Comparison of ENCODE assay signal across 9 cellular contexts in the genomic region with DNA sequence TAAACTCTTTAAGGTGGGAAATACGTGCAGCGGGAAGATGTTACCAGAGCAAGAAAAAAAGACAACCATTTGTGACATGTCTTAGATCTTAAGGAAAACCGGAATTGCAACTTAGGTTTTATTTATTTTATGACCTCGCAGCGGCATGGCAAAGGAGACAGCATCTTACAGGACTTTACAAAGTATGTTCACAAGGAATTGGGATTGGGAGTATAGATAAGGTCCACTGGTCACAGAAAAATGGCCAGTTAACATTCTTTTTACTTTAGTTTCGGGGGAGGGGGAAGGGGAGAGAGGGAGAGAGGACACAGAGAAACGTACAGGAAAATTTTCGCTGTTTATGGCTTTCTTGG.
DNase-seq lines count a peak whose midpoint lies in the region; ATAC-seq and TF ChIP-seq lines count a peak whose summit lies in the region.
"Had no signal": no experiment of that assay in that cellular context is flagged by ENCODE, and none has a peak within 500 bp of the region (broad histone marks: within the 10 kb centered on the region; RNA-seq: fewer than 3 reads in every experiment).

No MANE protein-coding gene starts in this region.

- peak overlapping the region; percentile 70 for H3K4me3 ChIP-seq in HUES64 (ENCODE audit: low read length)
- peak overlapping the region; percentile 82 for H3K4me3 ChIP-seq in endodermal cell (ENCODE audit: low read length)
- H3K4me3 ChIP-seq in naive thymus-derived CD4-positive, alpha-beta T cell (ENCODE audit: low read length), result peak overlapping the region; percentile 79

- H3K9ac ChIP-seq in HUES64 (ENCODE audit: low read depth, low read length), result peak overlapping the region; percentile 34; the same call in 1 of the 2 replicates
- no peak overlapping the region for H3K9ac ChIP-seq in endodermal cell (ENCODE audit: extremely low read depth, low read length, poor library complexity, severe bottlenecking)

- CTCF ChIA-PET in naive thymus-derived CD4-positive, alpha-beta T cell (lab: Charles Lee), result no interaction called here

- 58% methylated on average over 8 of the region's 8 CpGs for WGBS in HUES64
- 54 to 55% methylated on average over 8 of the region's 8 CpGs for WGBS in endodermal cell (ENCODE audit: insufficient coverage in 1 of 2, insufficient read length in 1 of 2), 2 experiments

- no peak overlapping the region for H3K27ac Mint-ChIP-seq in endodermal cell
- H3K27ac Mint-ChIP-seq in naive thymus-derived CD4-positive, alpha-beta T cell, result no peak overlapping the region
- H3K27ac Mint-ChIP-seq: CD4-positive, alpha-beta memory T cell had no signal

- peaks cover 18% of the 10 kb centered on the region; the same call in 1 of the 2 replicates for H3K4me1 ChIP-seq in HUES64 (ENCODE audit: insufficient read depth, low read length)
- no peaks in the 10 kb centered on the region for H3K4me1 ChIP-seq in endodermal cell (ENCODE audit: control insufficient read depth, insufficient read depth, low read length)
- no peaks in the 10 kb centered on the region for H3K4me1 ChIP-seq in naive thymus-derived CD4-positive, alpha-beta T cell (ENCODE audit: control insufficient read depth in 2 of 2, insufficient read depth in 2 of 2, low read length in 2 of 2)

- in situ Hi-C loops in ACHN (cut with HindIII; ENCODE audit: low pct_ligation_motif_present, low pct_unique_long_range_greater_than_20kb, low sequenced_read_pairs), result no loop called here

- no peak overlapping the region for H3K4me3 Mint-ChIP-seq in endodermal cell
- H3K4me3 Mint-ChIP-seq in naive thymus-derived CD4-positive, alpha-beta T cell, result no peak overlapping the region
- H3K4me3 Mint-ChIP-seq: CD4-positive, alpha-beta memory T cell had no signal

- no peaks in the 10 kb centered on the region for H3K27me3 Mint-ChIP-seq in endodermal cell (ENCODE audit: insufficient read depth)
- H3K27me3 Mint-ChIP-seq in naive thymus-derived CD4-positive, alpha-beta T cell, result peaks cover under 1 to 8% (median 7%) of the 10 kb centered on the region in 5 donors

- intact Hi-C loops in naive thymus-derived CD4-positive, alpha-beta T cell (cut with micrococcal nuclease), result loop anchor here in 1 of 2 donors (2.0 to 5.0 kb wide), 3 partner anchors 106 to 164 kb away; partner anchors contain the start of genes DIAPH3 and TDRD3

- POLR2A ChIA-PET in naive thymus-derived CD4-positive, alpha-beta T cell (lab: Charles Lee), result interaction anchor here (0.6 kb wide), 1 partner anchor 271 kb away, joined by 3 read pairs; no protein-coding TSS in a partner anchor

- no peak for ATAC-seq in naive thymus-derived CD4-positive, alpha-beta T cell
- no peak for ATAC-seq in GM19328 (IDR thresholded peaks at IDR 0.05; ENCODE audit: unreplicated experiment)
- no peak for ATAC-seq in HG02763 (IDR thresholded peaks at IDR 0.05; ENCODE audit: unreplicated experiment)

- H3K36me3 ChIP-seq in HUES64 (ENCODE audit: insufficient read depth, low read length), result no peaks in the 10 kb centered on the region
- H3K36me3 ChIP-seq in endodermal cell (ENCODE audit: control insufficient read depth, insufficient read depth, low read length), result no peaks in the 10 kb centered on the region
- H3K36me3 ChIP-seq in naive thymus-derived CD4-positive, alpha-beta T cell (ENCODE audit: control insufficient read depth in 2 of 3, insufficient read depth in 3 of 3, low read length in 3 of 3), result no peaks in the 10 kb centered on the region

- TF ChIP-seq CTCF in endodermal cell (conservative IDR thresholded peaks at IDR 0.05) (no peak), GM10266 (IDR thresholded peaks at IDR 0.05; ENCODE audit: control insufficient read depth, insufficient read depth, low read depth, missing control alignments) (no peak)

- no peaks in the 10 kb centered on the region for H3K27me3 ChIP-seq in HUES64 (ENCODE audit: insufficient read depth, low read length)
- no peaks in the 10 kb centered on the region for H3K27me3 ChIP-seq in endodermal cell (ENCODE audit: control insufficient read depth, insufficient read depth, low read length, poor library complexity, severe bottlenecking)
- no peaks in the 10 kb centered on the region for H3K27me3 ChIP-seq in naive thymus-derived CD4-positive, alpha-beta T cell (ENCODE audit: control insufficient read depth in 2 of 2, insufficient read depth in 2 of 2, low read length in 2 of 2)

- peaks cover 24% of the 10 kb centered on the region for H3K4me1 Mint-ChIP-seq in endodermal cell
- peaks cover 0 to 3% (median 0%) of the 10 kb centered on the region in 7 donors for H3K4me1 Mint-ChIP-seq in naive thymus-derived CD4-positive, alpha-beta T cell

- H3K9me3 ChIP-seq in HUES64 (ENCODE audit: insufficient read depth, low read depth, low read length) (peaks cover under 1% of the 10 kb centered on the region; the same call in 1 of the 2 replicates), endodermal cell (ENCODE audit: control insufficient read depth, low read length) (peaks cover 14% of the 10 kb centered on the region)
- no peaks in the 10 kb centered on the region for H3K9me3 ChIP-seq in naive thymus-derived CD4-positive, alpha-beta T cell (ENCODE audit: control insufficient read depth in 2 of 3, low read length in 3 of 3)

- H3K27ac ChIP-seq in HUES64 (ENCODE audit: low read depth, low read length) (no peak overlapping the region), endodermal cell (ENCODE audit: low read depth, low read length) (no peak overlapping the region)
- H3K27ac ChIP-seq in naive thymus-derived CD4-positive, alpha-beta T cell (ENCODE audit: low read depth, low read length), result no peak overlapping the region

- no peaks in the 10 kb centered on the region for H3K36me3 Mint-ChIP-seq in endodermal cell (ENCODE audit: low read depth)
- no peaks in the 10 kb centered on the region for H3K36me3 Mint-ChIP-seq in naive thymus-derived CD4-positive, alpha-beta T cell
- H3K36me3 Mint-ChIP-seq: CD4-positive, alpha-beta memory T cell had no signal

- DNase-seq in ACHN, result peak; percentile 1
- no peak for DNase-seq in endodermal cell
- DNase-seq in naive thymus-derived CD4-positive, alpha-beta T cell, result no peak
- DNase-seq in GM10266 (ENCODE audit: extremely low spot score), result no peak
- DNase-seq in ecto neural progenitor cell (ENCODE audit: low spot score), result no peak

- H3K9me3 Mint-ChIP-seq in endodermal cell, result peaks cover 7% of the 10 kb centered on the region
- H3K9me3 Mint-ChIP-seq in naive thymus-derived CD4-positive, alpha-beta T cell, result peaks cover 0 to 2% (median under 1%) of the 10 kb centered on the region in 11 donors
